Comparison of ENCODE assay signal across 1 cellular context in genomic region chr19:54428323-54429175, GRCh38.
TF ChIP-seq lines count a peak whose summit lies in the region.

No MANE protein-coding gene starts in this region.

TF ChIP-seq in IMR-90, 13 proteins besides CTCF, POLR2A, EP300 and RAD21 (continued from another document):
- no peak for TF ChIP-seq MAFK (IDR thresholded peaks at IDR 0.05; ENCODE audit: low read depth, low read length)
- no peak for TF ChIP-seq FOS (IDR thresholded peaks at IDR 0.05; ENCODE audit: low read depth, low read length)
- no peak for TF ChIP-seq BHLHE40 (IDR thresholded peaks at IDR 0.05; ENCODE audit: low read depth, low read length)
- no peak for TF ChIP-seq ELK1 (IDR thresholded peaks at IDR 0.05; ENCODE audit: borderline replicate concordance, low read depth, low read length)
- no peak for TF ChIP-seq SMC3 (IDR thresholded peaks at IDR 0.05; ENCODE audit: low read depth, low read length)
- TF ChIP-seq RCOR1 (IDR thresholded peaks at IDR 0.05; ENCODE audit: insufficient replicate concordance, low read length), result no peak
- no peak for TF ChIP-seq RFX5 (IDR thresholded peaks at IDR 0.05; ENCODE audit: low read depth, low read length)
- no peak for TF ChIP-seq CHD1 (IDR thresholded peaks at IDR 0.05; ENCODE audit: low read depth, low read length)
- no peak for TF ChIP-seq MAZ (IDR thresholded peaks at IDR 0.05; ENCODE audit: borderline replicate concordance, low read depth, low read length)
- no peak for TF ChIP-seq USF2 (IDR thresholded peaks at IDR 0.05; ENCODE audit: low read depth, low read length)
- no peak for TF ChIP-seq NFE2L2 (IDR thresholded peaks at IDR 0.05; ENCODE audit: low read depth, low read length)
- no peak for TF ChIP-seq MXI1 (IDR thresholded peaks at IDR 0.05; ENCODE audit: borderline replicate concordance, low read depth, low read length)
